10 cellular contexts compared by ENCODE assay signal in genomic region chr19:39003188-39003587, GRCh38. TPM values are rescaled to one million over a fixed set of nuclear protein-coding genes. Genes with fewer than 3 reads are reported as not detected.
"Had no signal": no experiment of that assay in that cellular context is flagged by ENCODE, and none has a peak within 500 bp of the region (broad histone marks: within the 10 kb centered on the region; RNA-seq: fewer than 3 reads in every experiment).

No MANE protein-coding gene starts in this region.

- ATAC-seq: HepG2 had no signal

- H3K27ac Mint-ChIP-seq: IgD-negative memory B cell had no signal

- H3K4me2 ChIP-seq: KMS-11 had no signal

- H3K27ac ChIP-seq: HL-60, KMS-11 had no signal

- H3K9ac ChIP-seq: KMS-11 had no signal

- DNase-seq: IMR-90, KBM-7, KG1 had no signal

- H3K36me3 Mint-ChIP-seq: IgD-negative memory B cell had no signal

- H3K4me3 Mint-ChIP-seq: IgD-negative memory B cell had no signal

- FAIRE-seq: HepG2, HTR-8/SVneo had no signal

RNA-seq across cellular contexts. Expression of gene FBXO17, which starts 27.6 kb away (rescaled TPM):
- total RNA-seq: HT-29 had no signal
- polyA plus RNA-seq: IgD-negative memory B cell had no signal

RNA-seq across cellular contexts. Expression of gene FBXO27, which starts 29.2 kb away (rescaled TPM):
- total RNA-seq: HT-29, HT1080 had no signal
